8 cellular contexts compared by ENCODE assay signal in the genomic region with DNA sequence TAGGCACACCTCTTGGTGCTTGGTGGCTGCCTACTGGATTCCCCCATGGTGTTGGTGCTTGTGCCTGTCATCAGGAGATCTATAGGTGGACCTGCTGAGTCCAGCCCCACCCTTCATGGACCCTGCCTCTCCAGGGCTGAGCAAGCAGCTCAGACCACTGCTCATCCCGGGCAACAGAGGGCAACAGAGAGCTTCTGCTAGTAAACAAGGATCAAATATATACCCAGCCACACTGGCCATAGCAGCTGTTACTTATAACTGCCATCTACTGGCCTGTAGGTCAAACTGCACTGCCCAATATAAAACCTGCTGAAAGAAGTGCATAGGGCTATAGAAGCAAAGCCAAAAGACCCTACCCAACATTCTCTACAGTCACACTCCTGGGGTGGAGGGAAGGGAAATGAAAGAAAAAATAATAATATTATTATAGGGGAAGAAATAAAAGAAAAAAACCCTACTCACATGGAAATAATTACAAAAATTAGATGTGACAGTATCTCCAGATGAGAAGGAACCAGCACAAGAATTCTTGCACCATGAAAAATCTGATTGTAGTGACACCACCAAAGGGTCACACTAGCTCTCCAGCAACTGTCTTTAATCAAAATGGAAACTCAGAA. TPM values are rescaled to one million over a fixed set of nuclear protein-coding genes. Genes with fewer than 3 reads are reported as not detected.
A peak's percentile ranks its signal among the peaks of the same experiment; 100 is the strongest.
DNase-seq lines count a peak whose midpoint lies in the region; ATAC-seq and TF ChIP-seq lines count a peak whose summit lies in the region.

No MANE protein-coding gene starts in this region.

- H3K9me3 ChIP-seq in left lung (peaks cover 0 to 18% of the 10 kb centered on the region in 2 donors), gastroesophageal sphincter (peaks cover 0 to 42% (median 0%) of the 10 kb centered on the region in 3 donors)

- no CpG with 5 or more reads among the region's 1 CpG for WGBS in gastroesophageal sphincter (ENCODE audit: low coverage in 1 of 2), 2 donors

- H3K4me1 ChIP-seq in left lung, result no peaks in the 10 kb centered on the region
- H3K4me1 ChIP-seq in gastroesophageal sphincter, result no peaks in the 10 kb centered on the region

- DNase-seq in ELR (ENCODE audit: low read depth), result peak; percentile 80
- no peak for DNase-seq in RWPE1 (ENCODE audit: low spot score)
- DNase-seq in activated naive CD8-positive, alpha-beta T cell treated with anti-CD3 and anti-CD28 coated beads for 36 hours, result peak; percentile 63
- no peak for DNase-seq in left lung
- peak; percentile 51 for DNase-seq in stimulated activated naive B cell treated with anti-CD40 and anti-IgM and Interleukin-4, amounts not matched to agents 10 μg/mL and 1 μg/mL and 100 μg/mL, for 72 hours

- H3K9me3 Mint-ChIP-seq in activated naive CD8-positive, alpha-beta T cell treated with anti-CD3 and anti-CD28 coated beads for 36 hours, result peaks cover 6% of the 10 kb centered on the region
- peaks cover 0 to 7% of the 10 kb centered on the region in 2 donors for H3K9me3 Mint-ChIP-seq in stimulated activated naive B cell treated with anti-CD40 and anti-IgM and Interleukin-4, amounts not matched to agents 10 μg/mL and 1 μg/mL and 100 μg/mL, for 72 hours

- H3K36me3 ChIP-seq in left lung, result no peaks in the 10 kb centered on the region
- no peaks in the 10 kb centered on the region for H3K36me3 ChIP-seq in gastroesophageal sphincter

- no peak overlapping the region for H3K27ac Mint-ChIP-seq in activated naive CD8-positive, alpha-beta T cell treated with anti-CD3 and anti-CD28 coated beads for 36 hours
- H3K27ac Mint-ChIP-seq in stimulated activated naive B cell treated with anti-CD40 and anti-IgM and Interleukin-4, amounts not matched to agents 10 μg/mL and 1 μg/mL and 100 μg/mL, for 72 hours, result no peak overlapping the region

- H3K27ac ChIP-seq in RWPE1 (no peak overlapping the region), left lung (no peak overlapping the region), gastroesophageal sphincter (no peak overlapping the region)

- H3K27me3 Mint-ChIP-seq in activated naive CD8-positive, alpha-beta T cell treated with anti-CD3 and anti-CD28 coated beads for 36 hours, result no peaks in the 10 kb centered on the region
- peaks cover 38 to 50% of the 10 kb centered on the region in 2 donors for H3K27me3 Mint-ChIP-seq in stimulated activated naive B cell treated with anti-CD40 and anti-IgM and Interleukin-4, amounts not matched to agents 10 μg/mL and 1 μg/mL and 100 μg/mL, for 72 hours

- H3K4me3 ChIP-seq in left lung (no peak overlapping the region), gastroesophageal sphincter (no peak overlapping the region)

- peaks cover 14% of the 10 kb centered on the region for H3K4me1 Mint-ChIP-seq in activated naive CD8-positive, alpha-beta T cell treated with anti-CD3 and anti-CD28 coated beads for 36 hours
- peaks cover 0 to 3% of the 10 kb centered on the region in 2 donors for H3K4me1 Mint-ChIP-seq in stimulated activated naive B cell treated with anti-CD40 and anti-IgM and Interleukin-4, amounts not matched to agents 10 μg/mL and 1 μg/mL and 100 μg/mL, for 72 hours

- H3K36me3 Mint-ChIP-seq in activated naive CD8-positive, alpha-beta T cell treated with anti-CD3 and anti-CD28 coated beads for 36 hours, result peaks cover 5% of the 10 kb centered on the region
- H3K36me3 Mint-ChIP-seq in stimulated activated naive B cell treated with anti-CD40 and anti-IgM and Interleukin-4, amounts not matched to agents 10 μg/mL and 1 μg/mL and 100 μg/mL, for 72 hours, result peaks cover 0 to 8% of the 10 kb centered on the region in 2 donors

- TF ChIP-seq EP300 in gastroesophageal sphincter (IDR thresholded peaks at IDR 0.05), result no peak

- POLR2A ChIA-PET in RWPE1 (lab: Yijun Ruan, JAX; ENCODE audit: low non-redundant PET), result no interaction called here

- no peak for TF ChIP-seq POLR2A in gastroesophageal sphincter (IDR thresholded peaks at IDR 0.05)

- CTCF ChIA-PET in RWPE1 (lab: Yijun Ruan, JAX), result interaction anchor here (0.6 to 0.7 kb wide), 3 partner anchors 13 to 1204 kb away, joined by 3 to 6 read pairs (median 3); no protein-coding TSS in a partner anchor

- ATAC-seq in GM21423 (IDR thresholded peaks at IDR 0.05; ENCODE audit: unreplicated experiment) (peak; percentile 100), HG03575 (IDR thresholded peaks at IDR 0.05; ENCODE audit: extremely low read depth, insufficient number of reproducible peaks, low FRiP score, unreplicated experiment) (peak; percentile 98), left lung (peak; percentile 65), gastroesophageal sphincter (no peak)
- peak; percentile 95 to 99 for ATAC-seq in stimulated activated naive B cell treated with anti-CD40 and anti-IgM and Interleukin-4, amounts not matched to agents 10 μg/mL and 1 μg/mL and 100 μg/mL, for 72 hours (replicated peaks)

- intact Hi-C loops in left lung (cut with DNase I), result no loop called here

- no peak overlapping the region for H3K4me3 Mint-ChIP-seq in activated naive CD8-positive, alpha-beta T cell treated with anti-CD3 and anti-CD28 coated beads for 36 hours
- H3K4me3 Mint-ChIP-seq in stimulated activated naive B cell treated with anti-CD40 and anti-IgM and Interleukin-4, amounts not matched to agents 10 μg/mL and 1 μg/mL and 100 μg/mL, for 72 hours, result no peak overlapping the region

- H3K27me3 ChIP-seq in left lung (no peaks in the 10 kb centered on the region), gastroesophageal sphincter (peaks cover 3% of the 10 kb centered on the region)

- TF ChIP-seq CTCF in RWPE1 (conservative IDR thresholded peaks at IDR 0.05; ENCODE audit: low read depth) (peak; percentile 43; the same call in 1 of the 2 replicates), left lung (IDR thresholded peaks at IDR 0.05) (peak; percentile 19 to 36), gastroesophageal sphincter (IDR thresholded peaks at IDR 0.05) (peak in 1 of 4 experiments; percentile 37)

RNA-seq across cellular contexts. Expression of a gene that starts 54.9 kb away (rescaled TPM):
- 10 to 100 TPM; 32.1 to 34.2 TPM for total RNA-seq in activated naive CD8-positive, alpha-beta T cell treated with anti-CD3 and anti-CD28 coated beads for 36 hours
- 10 to 100 TPM; 29.4 to 32.3 TPM for total RNA-seq in left lung
- total RNA-seq in gastroesophageal sphincter, result 10 to 100 TPM; 33.8 to 37.3 (median 35.1) TPM

Comparison
In these comparisons a context has a peak if more than half of its experiments do, and no peak if none do; other contexts are left out.
1. DNase-seq: peak in ELR (single experiment), activated naive CD8-positive, alpha-beta T cell treated with anti-CD3 and anti-CD28 coated beads for 36 hours (single experiment) and stimulated activated naive B cell treated with anti-CD40 and anti-IgM and Interleukin-4, amounts not matched to agents 10 μg/mL and 1 μg/mL and 100 μg/mL, for 72 hours (single experiment); none in RWPE1 (single experiment) and left lung (0 of 2).